ENCODE assay signal across 19 cellular contexts in the genomic region with DNA sequence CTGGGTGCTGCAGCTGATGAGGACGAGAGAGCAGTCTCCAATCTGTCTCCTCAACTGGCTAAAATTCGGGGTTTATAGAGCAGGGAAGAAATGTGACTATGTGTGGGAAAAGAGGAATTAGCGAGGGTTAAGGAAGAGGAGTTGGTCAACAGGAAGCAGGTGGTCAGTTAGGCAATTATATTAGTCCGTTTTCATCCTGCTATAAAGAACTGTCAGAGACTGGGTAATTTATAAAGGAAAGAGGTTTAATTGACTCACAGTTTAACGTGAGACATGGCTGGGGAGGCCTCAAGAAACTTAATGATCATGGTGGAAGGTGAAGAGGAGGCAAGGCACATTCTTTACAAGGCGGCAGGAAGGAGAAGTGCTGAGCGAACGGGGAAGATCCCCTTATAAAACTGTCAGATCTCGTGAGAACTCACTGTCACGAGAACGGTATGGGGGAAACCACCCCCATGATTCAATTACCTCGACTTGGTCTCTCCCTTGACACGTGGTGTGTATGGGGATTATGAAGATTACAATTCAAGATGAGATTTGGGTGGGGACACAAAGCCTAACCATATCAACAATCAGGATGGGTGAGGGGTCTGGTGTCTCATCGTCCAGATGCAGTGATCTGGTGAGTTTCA. TPM values are rescaled to one million over a fixed set of nuclear protein-coding genes. Genes with fewer than 3 reads are reported as not detected.
DNase-seq lines count a peak whose midpoint lies in the region; ATAC-seq and TF ChIP-seq lines count a peak whose summit lies in the region.
"Had no signal": no experiment of that assay in that cellular context is flagged by ENCODE, and none has a peak within 500 bp of the region (broad histone marks: within the 10 kb centered on the region; RNA-seq: fewer than 3 reads in every experiment).

No MANE protein-coding gene starts in this region.

- ATAC-seq in GM21528 (IDR thresholded peaks at IDR 0.05; ENCODE audit: low FRiP score, unreplicated experiment) (no peak), GM18505 (IDR thresholded peaks at IDR 0.05; ENCODE audit: unreplicated experiment) (no peak), GM18867 (IDR thresholded peaks at IDR 0.05; ENCODE audit: unreplicated experiment) (no peak)
- ATAC-seq: activated naive CD4-positive, alpha-beta T cell treated with anti-CD3 and anti-CD28 coated beads, Interleukin-2, amount 50 U/mL, for 72 hours; foreskin keratinocyte; stimulated activated naive CD8-positive, alpha-beta T cell treated with anti-CD3 and anti-CD28 coated beads, Interleukin-15, Interleukin-2, amounts not matched to agents 100 U/mL and 50 U/mL, for 24 hours had no signal

- DNase-seq in AML-193 (lab: John Stamatoyannopoulos, UW) = peak; percentile 43 to 60
- DNase-seq in KBM-7 = peak; percentile 86
- DNase-seq in SKM-1 treated with dmso at 0.1 percent for 144 hours (lab: John Stamatoyannopoulos, UW; ENCODE audit: unreplicated experiment) = peak; percentile 80
- DNase-seq in mesenteric fat pad (ENCODE audit: low spot score) = peak; percentile 20
- DNase-seq in NCI-H226 = no peak
- DNase-seq: activated T-cell treated with anti-CD3 and anti-CD28 coated beads, Interleukin-2, amount 50 U/mL, for 1 hour; CD8-positive, alpha-beta memory T cell; DMS79; foreskin keratinocyte; NCI-H1105 treated with DMSO at 0.1 percent for 48 hours; NCI-H2171; occipital lobe; right lobe of liver; stimulated activated naive CD8-positive, alpha-beta T cell treated with anti-CD3 and anti-CD28 coated beads, Interleukin-15, Interleukin-2, amounts not matched to agents 100 U/mL and 50 U/mL, for 24 hours; trophoblast cell had no signal

- TF ChIP-seq POLR2A in GM18505 (IDR thresholded peaks at IDR 0.05; ENCODE audit: borderline replicate concordance, extremely low read depth, insufficient read depth, insufficient read length) = no peak

- in situ Hi-C loops in KBM-7 (cut with MboI; ENCODE audit: low pct_unique_long_range_greater_than_20kb, low sequenced_read_pairs) = no loop called here

RNA-seq across cellular contexts. Expression of a gene that starts 35.1 kb away (rescaled TPM):
- total RNA-seq in mesenteric fat pad = 49.2 TPM
- total RNA-seq: CD8-positive, alpha-beta memory T cell; foreskin keratinocyte had no signal
